In the genomic region with DNA sequence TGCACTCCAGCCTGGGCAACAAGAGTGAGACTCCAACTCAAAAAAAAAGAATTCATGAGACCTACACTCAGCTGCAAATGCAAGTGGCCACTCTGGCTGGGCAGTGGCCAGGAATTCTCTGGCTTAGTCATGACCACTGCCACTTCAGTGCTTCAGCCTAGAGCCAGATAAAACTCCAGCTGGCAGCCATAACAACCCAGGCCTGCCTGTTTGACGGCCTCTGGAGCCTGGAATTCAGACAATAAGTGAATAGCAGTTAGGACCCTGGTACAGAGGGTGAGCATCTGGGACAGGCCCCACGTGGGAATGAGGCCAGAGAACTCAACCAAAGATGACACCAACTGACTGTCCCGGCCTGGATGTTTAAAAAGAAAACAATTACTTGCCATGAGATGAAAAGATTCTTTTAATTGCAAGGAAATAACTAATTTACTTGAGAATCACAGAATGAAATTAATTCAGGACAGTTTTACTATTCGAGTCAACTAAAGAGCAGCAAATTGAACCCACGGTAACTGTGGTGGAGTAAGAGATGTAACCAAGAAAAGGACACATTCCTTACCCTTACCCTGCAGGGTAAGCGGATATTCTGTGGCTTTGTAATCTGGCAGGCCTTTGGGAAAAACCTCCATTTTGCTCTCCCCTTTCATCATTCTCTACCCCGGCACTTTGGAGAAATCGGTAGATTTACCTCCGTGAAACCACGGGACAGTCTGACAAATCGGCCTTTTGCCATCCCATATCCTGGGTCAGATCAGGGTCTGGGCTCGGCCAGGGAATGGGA, we compare ENCODE assay signal across 12 cellular contexts. TPM values are rescaled to one million over a fixed set of nuclear protein-coding genes. Genes with fewer than 3 reads are reported as not detected.
DNase-seq lines count a peak whose midpoint lies in the region; ATAC-seq and TF ChIP-seq lines count a peak whose summit lies in the region.
"Had no signal": no experiment of that assay in that cellular context is flagged by ENCODE, and none has a peak within 500 bp of the region (broad histone marks: within the 10 kb centered on the region; RNA-seq: fewer than 3 reads in every experiment).

No MANE protein-coding gene starts in this region.

- H3K4me1 ChIP-seq in SK-N-SH (ENCODE audit: control insufficient read depth in 1 of 2, insufficient read depth in 2 of 2, low read depth in 1 of 2, low read length in 1 of 2) (peaks cover 10 to 17% of the 10 kb centered on the region in 2 experiments; a peak in 2 of 4 replicates), gastroesophageal sphincter (peaks cover 0 to 34% (median 9%) of the 10 kb centered on the region in 3 donors)
- no peaks in the 10 kb centered on the region for H3K4me1 ChIP-seq in naive thymus-derived CD4-positive, alpha-beta T cell (ENCODE audit: control insufficient read depth in 2 of 2, insufficient read depth in 2 of 2, low read length in 2 of 2)

- H3F3A ChIP-seq in SK-N-SH (replicated peaks; ENCODE audit: insufficient read depth): peaks cover 38% of the 10 kb centered on the region

- intact Hi-C loops in naive thymus-derived CD4-positive, alpha-beta T cell (cut with micrococcal nuclease): no loop called here
- intact Hi-C loops in activated CD4-positive, alpha-beta memory T cell treated with anti-CD3 and anti-CD28 coated beads for 36 hours (cut with micrococcal nuclease): no loop called here

- TF ChIP-seq POLR2A in gastroesophageal sphincter (IDR thresholded peaks at IDR 0.05): no peak

- 0 out of 2 replicates have a peak overlapping the region, but pooled peaks have one; percentile 25 for H3K9ac ChIP-seq in SK-N-SH

- H3K9me3 Mint-ChIP-seq in naive thymus-derived CD4-positive, alpha-beta T cell: no peaks in the 10 kb centered on the region
- no peaks in the 10 kb centered on the region for H3K9me3 Mint-ChIP-seq in activated CD4-positive, alpha-beta memory T cell treated with anti-CD3 and anti-CD28 coated beads for 36 hours
- H3K9me3 Mint-ChIP-seq: stimulated activated naive CD8-positive, alpha-beta T cell treated with anti-CD3 and anti-CD28 coated beads, Interleukin-15, amount 100 ng/mL, for 72 hours had no signal

- H3K9me2 ChIP-seq in SK-N-SH: no peaks in the 10 kb centered on the region

- ATAC-seq in gastroesophageal sphincter: no peak
- ATAC-seq in naive thymus-derived CD4-positive, alpha-beta T cell: no peak
- ATAC-seq: stimulated activated naive CD8-positive, alpha-beta T cell treated with anti-CD3 and anti-CD28 coated beads, Interleukin-15, amount 100 ng/mL, for 72 hours had no signal

- TF ChIP-seq RAD21 in SK-N-SH (IDR thresholded peaks at IDR 0.05; ENCODE audit: low read length): no peak

- DNase-seq in AG09309 (ENCODE audit: low read depth) (peak; percentile 65), SK-N-SH (no peak), occipital lobe (lab: John Stamatoyannopoulos, UW) (peak; percentile 46), NCI-H1417 treated with DMSO at 0.1 percent for 48 hours (lab: John Stamatoyannopoulos, UW) (no peak), HT-29 (ENCODE audit: low spot score) (no peak)
- DNase-seq in naive thymus-derived CD4-positive, alpha-beta T cell: no peak
- DNase-seq in activated CD4-positive, alpha-beta memory T cell treated with anti-CD3 and anti-CD28 coated beads for 36 hours: no peak
- DNase-seq: cerebellar nuclear complex; COR-L47; NCI-H510A treated with DMSO at 0.1 percent for 48 hours; stimulated activated naive CD8-positive, alpha-beta T cell treated with anti-CD3 and anti-CD28 coated beads, Interleukin-15, amount 100 ng/mL, for 72 hours had no signal

- H3K4me2 ChIP-seq in SK-N-SH: peak overlapping the region; percentile 41; the same call in 1 of the 2 replicates

- peaks cover 5% of the 10 kb centered on the region; the same call in 1 of the 2 replicates for H4K20me1 ChIP-seq in SK-N-SH (ENCODE audit: insufficient read depth)

- H3K79me2 ChIP-seq in SK-N-SH (ENCODE audit: insufficient read depth): no peaks in the 10 kb centered on the region

- POLR2A ChIA-PET in SK-N-SH (lab: Yijun Ruan, JAX): no interaction called here
- POLR2A ChIA-PET in naive thymus-derived CD4-positive, alpha-beta T cell (lab: Charles Lee): no interaction called here
- POLR2A ChIA-PET in activated CD4-positive, alpha-beta memory T cell treated with anti-CD3 and anti-CD28 coated beads for 36 hours (lab: Charles Lee): no interaction called here

- no peaks in the 10 kb centered on the region for H3K27me3 ChIP-seq in SK-N-SH (ENCODE audit: insufficient read depth)
- H3K27me3 ChIP-seq in gastroesophageal sphincter: no peaks in the 10 kb centered on the region
- no peaks in the 10 kb centered on the region for H3K27me3 ChIP-seq in naive thymus-derived CD4-positive, alpha-beta T cell (ENCODE audit: control insufficient read depth in 2 of 2, insufficient read depth in 2 of 2, low read length in 2 of 2)

- no peak overlapping the region for H3K27ac Mint-ChIP-seq in naive thymus-derived CD4-positive, alpha-beta T cell
- H3K27ac Mint-ChIP-seq in activated CD4-positive, alpha-beta memory T cell treated with anti-CD3 and anti-CD28 coated beads for 36 hours: no peak overlapping the region
- H3K27ac Mint-ChIP-seq: stimulated activated naive CD8-positive, alpha-beta T cell treated with anti-CD3 and anti-CD28 coated beads, Interleukin-15, amount 100 ng/mL, for 72 hours had no signal

- no peak overlapping the region for H3K4me3 Mint-ChIP-seq in naive thymus-derived CD4-positive, alpha-beta T cell
- no peak overlapping the region for H3K4me3 Mint-ChIP-seq in activated CD4-positive, alpha-beta memory T cell treated with anti-CD3 and anti-CD28 coated beads for 36 hours
- H3K4me3 Mint-ChIP-seq: stimulated activated naive CD8-positive, alpha-beta T cell treated with anti-CD3 and anti-CD28 coated beads, Interleukin-15, amount 100 ng/mL, for 72 hours had no signal

- H3K27ac ChIP-seq in SK-N-SH (ENCODE audit: low read depth in 2 of 2, low read length in 1 of 2) (peak overlapping the region; percentile 68 to 83), gastroesophageal sphincter (peak overlapping the region in 3 of 4 donors; percentile 72 to 82 (median 76))
- no peak overlapping the region for H3K27ac ChIP-seq in naive thymus-derived CD4-positive, alpha-beta T cell (ENCODE audit: low read depth, low read length)

- CTCF ChIA-PET in SK-N-SH (lab: Yijun Ruan, JAX): interaction anchor here (1.2 to 1.3 kb wide), 3 partner anchors 9 to 707 kb away, joined by 3 to 7 read pairs (median 4); no protein-coding TSS in a partner anchor
- CTCF ChIA-PET in naive thymus-derived CD4-positive, alpha-beta T cell (lab: Charles Lee): interaction anchor here (1.1 kb wide), 1 partner anchor 13 kb away, joined by 3 read pairs; no protein-coding TSS in a partner anchor
- CTCF ChIA-PET in activated CD4-positive, alpha-beta memory T cell treated with anti-CD3 and anti-CD28 coated beads for 36 hours (lab: Charles Lee): no interaction called here

- no peak overlapping the region for H2AFZ ChIP-seq in SK-N-SH (ENCODE audit: low read depth)

- H3K36me3 ChIP-seq in SK-N-SH (replicated peaks in 1 of 2; ENCODE audit: control insufficient read depth in 1 of 2, insufficient read depth in 2 of 2, low read length in 1 of 2) (peaks cover 48 to 50% of the 10 kb centered on the region in 2 experiments), gastroesophageal sphincter (peaks cover 0 to 98% of the 10 kb centered on the region in 2 donors)
- H3K36me3 ChIP-seq in naive thymus-derived CD4-positive, alpha-beta T cell (ENCODE audit: control insufficient read depth in 2 of 3, insufficient read depth in 3 of 3, low read length in 3 of 3): peaks cover 4 to 88% (median 16%) of the 10 kb centered on the region in 3 experiments

- no peaks in the 10 kb centered on the region for H3K9me3 ChIP-seq in SK-N-SH
- H3K9me3 ChIP-seq in gastroesophageal sphincter: no peaks in the 10 kb centered on the region
- no peaks in the 10 kb centered on the region for H3K9me3 ChIP-seq in naive thymus-derived CD4-positive, alpha-beta T cell (ENCODE audit: control insufficient read depth in 2 of 3, low read length in 3 of 3)

- WGBS in SK-N-SH (ENCODE audit: low lambda C conversion rate): 64% methylated on average over 12 of the region's 12 CpGs
- 81 to 84% methylated on average over 10 to 11 of the region's 12 CpGs for WGBS in gastroesophageal sphincter (ENCODE audit: low coverage in 1 of 2), 2 donors

- H3K4me3 ChIP-seq in AG09309 (ENCODE audit: control insufficient read depth, low read depth, low read length) (no peak overlapping the region), SK-N-SH (ENCODE audit: low read depth in 2 of 2, low read length in 1 of 2) (no peak overlapping the region), gastroesophageal sphincter (no peak overlapping the region)
- H3K4me3 ChIP-seq in naive thymus-derived CD4-positive, alpha-beta T cell (ENCODE audit: low read length): no peak overlapping the region

- TF ChIP-seq CTCF in AG09309 (IDR thresholded peaks at IDR 0.05; ENCODE audit: control insufficient read depth, insufficient read depth, low read depth, low read length, missing control alignments): no peak
- no peak for TF ChIP-seq CTCF in SK-N-SH (IDR thresholded peaks at IDR 0.05)
- TF ChIP-seq CTCF in gastroesophageal sphincter (IDR thresholded peaks at IDR 0.05): no peak

- no peaks in the 10 kb centered on the region for H3K27me3 Mint-ChIP-seq in naive thymus-derived CD4-positive, alpha-beta T cell
- H3K27me3 Mint-ChIP-seq in activated CD4-positive, alpha-beta memory T cell treated with anti-CD3 and anti-CD28 coated beads for 36 hours: no peaks in the 10 kb centered on the region
- H3K27me3 Mint-ChIP-seq: stimulated activated naive CD8-positive, alpha-beta T cell treated with anti-CD3 and anti-CD28 coated beads, Interleukin-15, amount 100 ng/mL, for 72 hours had no signal

- peaks cover 10 to 45% (median 20%) of the 10 kb centered on the region in 5 donors for H3K36me3 Mint-ChIP-seq in naive thymus-derived CD4-positive, alpha-beta T cell
- peaks cover 42% of the 10 kb centered on the region for H3K36me3 Mint-ChIP-seq in activated CD4-positive, alpha-beta memory T cell treated with anti-CD3 and anti-CD28 coated beads for 36 hours

- peak in 1 of 2 experiments; percentile 45; a peak in 1 of 4 replicates for TF ChIP-seq EP300 in SK-N-SH (IDR thresholded peaks at IDR 0.05; ENCODE audit: borderline replicate concordance in 1 of 2, low read depth in 1 of 2, low read length in 1 of 2)
- TF ChIP-seq EP300 in gastroesophageal sphincter (IDR thresholded peaks at IDR 0.05): no peak

- no peaks in the 10 kb centered on the region for H3K4me1 Mint-ChIP-seq in naive thymus-derived CD4-positive, alpha-beta T cell
- no peaks in the 10 kb centered on the region for H3K4me1 Mint-ChIP-seq in activated CD4-positive, alpha-beta memory T cell treated with anti-CD3 and anti-CD28 coated beads for 36 hours (ENCODE audit: low read depth)
- H3K4me1 Mint-ChIP-seq: stimulated activated naive CD8-positive, alpha-beta T cell treated with anti-CD3 and anti-CD28 coated beads, Interleukin-15, amount 100 ng/mL, for 72 hours had no signal

RNA-seq across cellular contexts. Expression of a gene that starts 18.7 kb away (rescaled TPM):
- 118 TPM in 2 replicates for polyA plus RNA-seq in SK-N-SH (2012; rRNA removed)
- polyA plus RNA-seq in SK-N-SH (2012; cell fraction: cytosol; rRNA removed): 96.1 and 108 TPM in 2 replicates
- 49.7 and 60.4 TPM in 2 replicates for polyA plus RNA-seq in SK-N-SH (2012; cell fraction: nucleus; rRNA removed)
- total RNA-seq in gastroesophageal sphincter (10 to 100 TPM; 49.5 to 75.0 (median 60.8) TPM), occipital lobe (18.7 TPM)
- 10 to 100 TPM; 23.3 to 43.6 (median 28.3) TPM for total RNA-seq in naive thymus-derived CD4-positive, alpha-beta T cell
- 10 to 100 TPM; 33.6 to 43.8 TPM for polyA plus RNA-seq in naive thymus-derived CD4-positive, alpha-beta T cell
- total RNA-seq in activated CD4-positive, alpha-beta memory T cell treated with anti-CD3 and anti-CD28 coated beads for 36 hours: 10 to 100 TPM; 46.1 to 47.3 TPM
- 93.0 and 94.4 TPM in 2 replicates for total RNA-seq in HT-29 (2014; rRNA removed; shearing (Covaris generic))

RNA-seq across cellular contexts. Expression of a gene that starts 37.5 kb away (rescaled TPM):
- polyA plus RNA-seq in SK-N-SH (2012; rRNA removed): 31.2 and 31.8 TPM in 2 replicates
- polyA plus RNA-seq in SK-N-SH (2012; cell fraction: cytosol; rRNA removed): 21.2 and 21.6 TPM in 2 replicates
- 71.4 and 91.6 TPM in 2 replicates for polyA plus RNA-seq in SK-N-SH (2012; cell fraction: nucleus; rRNA removed)
- total RNA-seq in gastroesophageal sphincter (100 to 1,000 TPM in 1 of 4 donors, 10 to 100 TPM in 3; 60.1 to 106 (median 71.2) TPM), occipital lobe (60.8 TPM)
- total RNA-seq in naive thymus-derived CD4-positive, alpha-beta T cell: 10 to 100 TPM; 25.3 to 87.3 (median 55.0) TPM
- 10 to 100 TPM; 27.8 to 36.1 TPM for polyA plus RNA-seq in naive thymus-derived CD4-positive, alpha-beta T cell
- 1 to 10 TPM; 5.3 to 6.0 TPM for total RNA-seq in activated CD4-positive, alpha-beta memory T cell treated with anti-CD3 and anti-CD28 coated beads for 36 hours
- 22.8 and 31.1 TPM in 2 replicates for total RNA-seq in HT-29 (2014; rRNA removed; shearing (Covaris generic))

Comparison
In these comparisons a context has a peak if more than half of its experiments do, and no peak if none do; other contexts are left out.
1. DNase-seq: peak in AG09309 (single experiment) and occipital lobe (single experiment); none in SK-N-SH (single experiment), naive thymus-derived CD4-positive, alpha-beta T cell (0 of 9), NCI-H1417 treated with DMSO at 0.1 percent for 48 hours (single experiment), activated CD4-positive, alpha-beta memory T cell treated with anti-CD3 and anti-CD28 coated beads for 36 hours (single experiment) and HT-29 (single experiment).